ENCODE assay signal across 13 cellular contexts in the genomic region with DNA sequence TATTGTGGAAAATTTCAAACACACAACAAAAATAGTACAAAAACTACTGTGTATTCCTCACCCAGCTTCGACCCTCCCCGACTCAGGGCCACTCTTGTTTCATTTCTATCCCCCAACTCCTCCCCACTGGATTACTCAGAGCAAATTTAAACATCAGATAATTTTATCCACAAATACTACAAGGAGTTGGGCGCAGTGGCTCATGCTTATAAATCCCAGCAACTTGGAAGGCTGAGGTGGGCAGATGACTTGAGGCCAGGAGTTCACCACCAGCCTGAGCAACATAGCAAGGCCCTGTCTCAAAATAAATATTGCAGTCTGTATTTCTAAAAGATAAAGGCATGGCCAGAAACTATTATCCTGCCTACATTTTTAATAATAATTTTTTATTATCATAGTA. TPM values are rescaled to one million over a fixed set of nuclear protein-coding genes. Genes with fewer than 3 reads are reported as not detected.
A peak's percentile ranks its signal among the peaks of the same experiment; 100 is the strongest.
DNase-seq lines count a peak whose midpoint lies in the region; ATAC-seq and TF ChIP-seq lines count a peak whose summit lies in the region.
"Had no signal": no experiment of that assay in that cellular context is flagged by ENCODE, and none has a peak within 500 bp of the region (broad histone marks: within the 10 kb centered on the region; RNA-seq: fewer than 3 reads in every experiment).

No MANE protein-coding gene starts in this region.

- CTCF ChIA-PET in activated naive CD4-positive, alpha-beta T cell treated with anti-CD3 and anti-CD28 coated beads, Interleukin-2, amount 10 ng/mL, durations not matched to agents 7 days and 5 days (lab: Charles Lee): no interaction called here

- no peak for ATAC-seq in activated naive CD8-positive, alpha-beta T cell treated with anti-CD3 and anti-CD28 coated beads, Interleukin-2, amount 50 U/mL, for 24 hours
- no peak for ATAC-seq in memory B cell (ENCODE audit: low read depth)
- no peak for ATAC-seq in sciatic nerve
- no peak for ATAC-seq in HG03460 (IDR thresholded peaks at IDR 0.05; ENCODE audit: unreplicated experiment)

- intact Hi-C loops in thyroid gland (cut with DNase I): no loop called here
- intact Hi-C loops in sciatic nerve (cut with DNase I): no loop called here

- H3K27me3 ChIP-seq in thyroid gland: no peaks in the 10 kb centered on the region

- peaks cover 20% of the 10 kb centered on the region for H3K27me3 Mint-ChIP-seq in activated naive CD4-positive, alpha-beta T cell treated with anti-CD3 and anti-CD28 coated beads, Interleukin-2, amount 10 ng/mL, durations not matched to agents 7 days and 5 days
- H3K27me3 Mint-ChIP-seq in activated naive CD8-positive, alpha-beta T cell treated with anti-CD3 and anti-CD28 coated beads, Interleukin-2, amount 50 U/mL, for 24 hours: peaks cover 8% of the 10 kb centered on the region
- H3K27me3 Mint-ChIP-seq in memory B cell: peaks cover 10% of the 10 kb centered on the region
- H3K27me3 Mint-ChIP-seq: activated naive CD4-positive, alpha-beta T cell treated with anti-CD3 and anti-CD28 coated beads, Interleukin-2, amount 50 U/mL, for 24 hours had no signal

- TF ChIP-seq POLR2A in thyroid gland (IDR thresholded peaks at IDR 0.05): no peak

- peaks cover 14% of the 10 kb centered on the region for H3K9me3 Mint-ChIP-seq in activated naive CD4-positive, alpha-beta T cell treated with anti-CD3 and anti-CD28 coated beads, Interleukin-2, amount 10 ng/mL, durations not matched to agents 7 days and 5 days
- peaks cover 13% of the 10 kb centered on the region for H3K9me3 Mint-ChIP-seq in activated naive CD8-positive, alpha-beta T cell treated with anti-CD3 and anti-CD28 coated beads, Interleukin-2, amount 50 U/mL, for 24 hours
- peaks cover 3% of the 10 kb centered on the region for H3K9me3 Mint-ChIP-seq in memory B cell
- H3K9me3 Mint-ChIP-seq: activated naive CD4-positive, alpha-beta T cell treated with anti-CD3 and anti-CD28 coated beads, Interleukin-2, amount 50 U/mL, for 24 hours had no signal

- no peak for DNase-seq in activated naive CD4-positive, alpha-beta T cell treated with anti-CD3 and anti-CD28 coated beads, Interleukin-2, amount 10 ng/mL, durations not matched to agents 7 days and 5 days
- DNase-seq in activated naive CD4-positive, alpha-beta T cell (lab: John Stamatoyannopoulos, UW): no peak
- no peak for DNase-seq in activated naive CD8-positive, alpha-beta T cell treated with anti-CD3 and anti-CD28 coated beads, Interleukin-2, amount 50 U/mL, for 24 hours
- DNase-seq in memory B cell (ENCODE audit: low spot score in 2 of 2) (no peak), thyroid gland (no peak), sciatic nerve (ENCODE audit: low spot score) (no peak), NCI-H345 (lab: John Stamatoyannopoulos, UW) (no peak)
- DNase-seq: activated CD4-positive, CD25-positive, alpha-beta regulatory T cell; effector CD4-positive, alpha-beta T cell; NCI-H1105 treated with DMSO at 0.1 percent for 48 hours; NCI-H526 treated with DMSO at 0.1 percent for 48 hours had no signal

- 69 to 83% methylated on average over 3 of the region's 3 CpGs for WGBS in thyroid gland, 2 donors

- peak overlapping the region; percentile 58 to 85 (median 63) for H3K27ac ChIP-seq in thyroid gland

- H3K4me3 ChIP-seq in thyroid gland (replicated peaks in 1 of 3): no peak overlapping the region

- H3K36me3 ChIP-seq in thyroid gland: no peaks in the 10 kb centered on the region

- H3K4me1 Mint-ChIP-seq in activated naive CD4-positive, alpha-beta T cell treated with anti-CD3 and anti-CD28 coated beads, Interleukin-2, amount 10 ng/mL, durations not matched to agents 7 days and 5 days: peaks cover 58% of the 10 kb centered on the region
- H3K4me1 Mint-ChIP-seq in activated naive CD8-positive, alpha-beta T cell treated with anti-CD3 and anti-CD28 coated beads, Interleukin-2, amount 50 U/mL, for 24 hours: peaks cover 68% of the 10 kb centered on the region
- H3K4me1 Mint-ChIP-seq in memory B cell: peaks cover 44% of the 10 kb centered on the region

- H3K4me1 ChIP-seq in thyroid gland: peaks cover 0 to 11% of the 10 kb centered on the region in 2 donors

- H3K36me3 Mint-ChIP-seq in activated naive CD4-positive, alpha-beta T cell treated with anti-CD3 and anti-CD28 coated beads, Interleukin-2, amount 10 ng/mL, durations not matched to agents 7 days and 5 days: peaks cover 5% of the 10 kb centered on the region
- H3K36me3 Mint-ChIP-seq in activated naive CD8-positive, alpha-beta T cell treated with anti-CD3 and anti-CD28 coated beads, Interleukin-2, amount 50 U/mL, for 24 hours (ENCODE audit: low read depth): peaks cover 12% of the 10 kb centered on the region
- H3K36me3 Mint-ChIP-seq in memory B cell: peaks cover under 1% of the 10 kb centered on the region
- H3K36me3 Mint-ChIP-seq: activated naive CD4-positive, alpha-beta T cell treated with anti-CD3 and anti-CD28 coated beads, Interleukin-2, amount 50 U/mL, for 24 hours had no signal

- H3K27ac Mint-ChIP-seq in activated naive CD4-positive, alpha-beta T cell treated with anti-CD3 and anti-CD28 coated beads, Interleukin-2, amount 10 ng/mL, durations not matched to agents 7 days and 5 days: peak overlapping the region; percentile 1
- H3K27ac Mint-ChIP-seq in activated naive CD8-positive, alpha-beta T cell treated with anti-CD3 and anti-CD28 coated beads, Interleukin-2, amount 50 U/mL, for 24 hours: peak overlapping the region; percentile 89
- H3K27ac Mint-ChIP-seq in memory B cell: peak overlapping the region; percentile 89
- H3K27ac Mint-ChIP-seq: activated naive CD4-positive, alpha-beta T cell treated with anti-CD3 and anti-CD28 coated beads, Interleukin-2, amount 50 U/mL, for 24 hours had no signal

- H3K9me3 ChIP-seq in thyroid gland: no peaks in the 10 kb centered on the region

- no peak overlapping the region for H3K4me3 Mint-ChIP-seq in activated naive CD4-positive, alpha-beta T cell treated with anti-CD3 and anti-CD28 coated beads, Interleukin-2, amount 10 ng/mL, durations not matched to agents 7 days and 5 days
- H3K4me3 Mint-ChIP-seq in activated naive CD8-positive, alpha-beta T cell treated with anti-CD3 and anti-CD28 coated beads, Interleukin-2, amount 50 U/mL, for 24 hours: peak overlapping the region; percentile 68
- no peak overlapping the region for H3K4me3 Mint-ChIP-seq in memory B cell
- H3K4me3 Mint-ChIP-seq: activated naive CD4-positive, alpha-beta T cell treated with anti-CD3 and anti-CD28 coated beads, Interleukin-2, amount 50 U/mL, for 24 hours had no signal

- TF ChIP-seq CTCF in thyroid gland (IDR thresholded peaks at IDR 0.05): no peak

RNA-seq across cellular contexts. Expression of a gene that starts 39.9 kb away (rescaled TPM):
- total RNA-seq in thyroid gland (10 to 100 TPM; 15.6 to 42.5 (median 17.9) TPM), sciatic nerve (192 TPM)

Comparison
In these comparisons a context has a peak if more than half of its experiments do, and no peak if none do; other contexts are left out.
1. H3K27ac Mint-ChIP-seq: peak in every context shown above with its lines; median percentile 89 in activated naive CD8-positive, alpha-beta T cell treated with anti-CD3 and anti-CD28 coated beads, Interleukin-2, amount 50 U/mL, for 24 hours; 89 in memory B cell; 1 in activated naive CD4-positive, alpha-beta T cell treated with anti-CD3 and anti-CD28 coated beads, Interleukin-2, amount 10 ng/mL, durations not matched to agents 7 days and 5 days.